Comparison of ENCODE assay signal across 8 cellular contexts in the genomic region with DNA sequence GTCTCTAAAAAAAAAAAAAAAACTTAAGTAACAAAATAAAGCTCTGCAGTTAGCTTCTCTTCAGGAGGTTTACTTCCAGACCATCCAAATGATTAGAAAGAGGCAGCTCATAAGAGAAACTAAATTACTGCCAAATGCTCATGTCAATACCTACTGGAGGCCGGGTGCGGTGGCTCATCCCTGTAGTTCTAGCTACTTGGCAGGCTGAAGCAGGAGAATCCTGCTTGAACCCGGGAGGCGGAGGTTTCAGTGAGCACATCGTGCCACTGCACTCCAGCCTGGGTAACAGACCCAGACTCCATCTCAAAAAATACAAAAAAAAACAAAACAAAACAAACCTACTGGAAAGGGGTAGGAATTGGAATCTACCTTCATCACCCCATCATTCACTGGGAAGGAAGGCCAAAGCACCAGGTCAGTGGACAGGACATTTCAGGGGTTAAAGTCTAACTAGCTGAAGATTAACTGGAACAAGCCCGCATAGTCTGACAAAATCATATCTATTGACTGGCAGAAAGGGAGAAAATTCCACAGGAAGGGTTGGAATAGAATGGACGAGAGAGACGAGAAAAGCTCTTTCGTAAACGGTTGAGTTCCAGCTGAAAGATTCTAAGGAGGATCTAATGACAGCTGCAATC. TPM values are rescaled to one million over a fixed set of nuclear protein-coding genes. Genes with fewer than 3 reads are reported as not detected.
DNase-seq lines count a peak whose midpoint lies in the region; ATAC-seq and TF ChIP-seq lines count a peak whose summit lies in the region.

No MANE protein-coding gene starts in this region.

- H3K56ac ChIP-seq in mesendoderm (ENCODE audit: low read length), result no peak overlapping the region

- H3K23ac ChIP-seq in mesendoderm (ENCODE audit: low read length), result no peak overlapping the region

- H3K9me3 ChIP-seq in A673 (ENCODE audit: low read depth, low read length, poor library complexity, severe bottlenecking), result peaks cover 2% of the 10 kb centered on the region
- H3K9me3 ChIP-seq in mucosa of rectum (ENCODE audit: control insufficient read depth in 2 of 2, low read length in 2 of 2), result no peaks in the 10 kb centered on the region
- H3K9me3 ChIP-seq in testis, result no peaks in the 10 kb centered on the region

- no peak overlapping the region for H3K4ac ChIP-seq in mesendoderm (ENCODE audit: low read depth, low read length)

- no peak for TF ChIP-seq POLR2A in testis (IDR thresholded peaks at IDR 0.05)

- intact Hi-C loops in A673 (cut with micrococcal nuclease; ENCODE audit: unreplicated experiment), result loop anchor here (5.0 kb wide), 1 partner anchor 155 kb away; no protein-coding TSS in a partner anchor
- intact Hi-C loops in testis (cut with DNase I; ENCODE audit: low total_unique reads), result no loop called here

- no peaks in the 10 kb centered on the region for H3K79me1 ChIP-seq in mesendoderm (ENCODE audit: low read length)

- H3K4me3 ChIP-seq in A673 (ENCODE audit: low read depth, low read length, poor library complexity, severe bottlenecking) (peak overlapping the region; percentile 63), mucosa of rectum (ENCODE audit: low read length in 2 of 2) (peak overlapping the region; percentile 95 to 97), testis (no peak overlapping the region), mesendoderm (ENCODE audit: low read length) (no peak overlapping the region)

- H3K27ac ChIP-seq in A673 (ENCODE audit: low read depth, low read length, poor library complexity, severe bottlenecking), result no peak overlapping the region
- H3K27ac ChIP-seq in caudate nucleus (ENCODE audit: low read depth, low read length), result peak overlapping the region; percentile 63
- H3K27ac ChIP-seq in mucosa of rectum (ENCODE audit: low read depth in 2 of 2, low read length in 2 of 2), result no peak overlapping the region
- no peak overlapping the region for H3K27ac ChIP-seq in testis
- H3K27ac ChIP-seq in mesendoderm (ENCODE audit: low read depth, low read length), result no peak overlapping the region

- CTCF ChIA-PET in A673 (lab: Charles Lee), result no interaction called here

- TF ChIP-seq CTCF in A673 (conservative IDR thresholded peaks at IDR 0.05; ENCODE audit: low read depth, low read length) (no peak), testis (IDR thresholded peaks at IDR 0.05) (no peak)

- no peak overlapping the region for H2BK120ac ChIP-seq in mesendoderm (ENCODE audit: low read depth, low read length)

- POLR2A ChIA-PET in A673 (lab: Charles Lee; ENCODE audit: low non-redundant PET), result no interaction called here

- DNase-seq in A673 (ENCODE audit: low spot score), result peak; percentile 14
- DNase-seq in HuH-7 (ENCODE audit: low spot score), result peak; percentile 52
- peak in 5 of 61 donors; percentile 0 to 16 (median 12) for DNase-seq in caudate nucleus (lab: John Stamatoyannopoulos, UW)
- DNase-seq in amygdala (lab: John Stamatoyannopoulos, UW), result no peak
- DNase-seq in testis, result no peak
- no peak for DNase-seq in mesendoderm

- peak overlapping the region; percentile 74 to 81 for H3K9ac ChIP-seq in mucosa of rectum (ENCODE audit: low read depth in 1 of 2, low read length in 2 of 2)
- H3K9ac ChIP-seq in mesendoderm (ENCODE audit: low read length), result no peak overlapping the region

- WGBS in testis, 2 donors, result 37 to 41% methylated on average over 9 to 10 of the region's 10 CpGs
- WGBS in mesendoderm (ENCODE audit: extremely low coverage, insufficient coverage, low lambda C conversion rate), result no CpG with 5 or more reads among the region's 10 CpGs

- no peaks in the 10 kb centered on the region for H3K79me2 ChIP-seq in mesendoderm (ENCODE audit: control insufficient read depth, insufficient read depth, low read length)

- no peak overlapping the region for H2AK5ac ChIP-seq in mesendoderm (ENCODE audit: low read length)

- H3K4me1 ChIP-seq in A673 (ENCODE audit: insufficient read depth, low read length, poor library complexity, severe bottlenecking), result peaks cover 9% of the 10 kb centered on the region
- peaks cover 9 to 11% of the 10 kb centered on the region in 2 donors for H3K4me1 ChIP-seq in mucosa of rectum (ENCODE audit: control insufficient read depth in 2 of 2, insufficient read depth in 2 of 2, low read length in 2 of 2)
- H3K4me1 ChIP-seq in testis, result peaks cover 8% of the 10 kb centered on the region
- H3K4me1 ChIP-seq in mesendoderm (ENCODE audit: control insufficient read depth, low read depth, low read length), result peaks cover 4% of the 10 kb centered on the region

- H4K5ac ChIP-seq in mesendoderm (ENCODE audit: low read length), result no peak overlapping the region

- H3K4me2 ChIP-seq in mesendoderm (ENCODE audit: low read length), result no peak overlapping the region

- H2BK5ac ChIP-seq in mesendoderm (ENCODE audit: low read length), result no peak overlapping the region

- ATAC-seq in HG03135 (IDR thresholded peaks at IDR 0.05; ENCODE audit: unreplicated experiment), result no peak

- BruUV-seq in A673 (replicated peaks; lab: Mats Ljungman, UMichigan), result no TSS peak

- no peak overlapping the region for H2BK15ac ChIP-seq in mesendoderm (replicated peaks; ENCODE audit: low read depth)

- H3K27me3 ChIP-seq in A673 (replicated peaks; ENCODE audit: insufficient read depth, low read depth, low read length, poor library complexity) (no peaks in the 10 kb centered on the region), mucosa of rectum (ENCODE audit: control insufficient read depth in 2 of 2, insufficient read depth in 2 of 2, low read length in 2 of 2) (no peaks in the 10 kb centered on the region), testis (no peaks in the 10 kb centered on the region), mesendoderm (ENCODE audit: insufficient read depth, low read length, poor library complexity) (no peaks in the 10 kb centered on the region)

- no peak overlapping the region for H3K18ac ChIP-seq in mesendoderm (ENCODE audit: low read length)

- H3K36me3 ChIP-seq in A673 (ENCODE audit: insufficient read depth, low read length, poor library complexity, severe bottlenecking) (no peaks in the 10 kb centered on the region), mucosa of rectum (ENCODE audit: control insufficient read depth in 2 of 2, insufficient read depth in 2 of 2, low read length in 2 of 2) (peaks cover 0 to 2% of the 10 kb centered on the region in 2 donors), testis (ENCODE audit: low read depth, missing control alignments) (no peaks in the 10 kb centered on the region), mesendoderm (ENCODE audit: control insufficient read depth, insufficient read depth, low read length) (no peaks in the 10 kb centered on the region)

- H4K8ac ChIP-seq in mesendoderm (ENCODE audit: low read depth, low read length), result no peak overlapping the region

RNA-seq across cellular contexts. Expression of a gene that starts 1.3 kb away (rescaled TPM):
- total RNA-seq in A673 (2021), result 5.2 and 5.4 TPM in 2 replicates
- total RNA-seq in testis, result 1 to 10 TPM; 3.5 to 5.1 TPM
- 1.1 TPM for polyA plus RNA-seq in testis (ENCODE audit: insufficient read depth, low read depth, low replicate concordance)
- 1.6 TPM for polyA plus RNA-seq in mesendoderm (2013, experiment 1 of 2)
- 1.5 TPM for polyA plus RNA-seq in mesendoderm (2013, experiment 2 of 2)

RNA-seq across cellular contexts. Expression of a gene that starts 40.8 kb away (rescaled TPM):
- total RNA-seq in A673 (2021), result 13.5 and 14.9 TPM in 2 replicates
- 1 to 10 TPM; 6.8 to 8.3 TPM for total RNA-seq in testis
- polyA plus RNA-seq in testis (ENCODE audit: insufficient read depth, low read depth, low replicate concordance), result 6.5 TPM
- polyA plus RNA-seq in mesendoderm (2013, experiment 1 of 2), result 8.5 TPM
- polyA plus RNA-seq in mesendoderm (2013, experiment 2 of 2), result 8.8 TPM

Comparison
In these comparisons a context has a peak if more than half of its experiments do, and no peak if none do; other contexts are left out.
1. DNase-seq: peak in A673 (single experiment) and HuH-7 (single experiment); none in amygdala (0 of 56), testis (single experiment) and mesendoderm (single experiment).
2. H3K4me3 ChIP-seq: peak in A673 (single experiment) and mucosa of rectum (2 of 2); none in testis (0 of 2) and mesendoderm (single experiment).